ENCODE assay signal across 18 cellular contexts in the genomic region with DNA sequence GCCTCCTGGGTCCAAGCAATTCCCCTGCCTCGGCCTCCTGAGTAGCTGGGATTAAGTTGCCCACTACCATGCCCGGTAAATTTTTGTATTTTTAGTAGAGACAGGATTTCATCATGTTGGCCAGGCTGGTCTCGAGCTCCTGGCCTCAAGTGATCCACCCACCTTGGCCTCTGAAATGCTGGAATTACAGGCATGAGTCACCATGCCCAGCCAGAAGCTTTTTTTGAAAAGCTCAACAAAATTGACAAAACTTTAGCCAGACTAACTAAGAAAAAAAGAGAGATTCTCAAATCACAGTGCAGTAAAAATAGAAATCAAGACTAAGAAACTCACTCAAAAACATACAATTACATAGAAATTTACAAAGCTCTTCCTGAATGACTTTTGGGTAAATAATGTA.
DNase-seq lines count a peak whose midpoint lies in the region; ATAC-seq and TF ChIP-seq lines count a peak whose summit lies in the region.
"Had no signal": no experiment of that assay in that cellular context is flagged by ENCODE, and none has a peak within 500 bp of the region (broad histone marks: within the 10 kb centered on the region; RNA-seq: fewer than 3 reads in every experiment).

No MANE protein-coding gene starts in this region.

- no TSS peak for BruUV-seq in HCT116 (replicated peaks; lab: Mats Ljungman, UMichigan)

- RAD21 ChIA-PET in HCT116 (lab: Charles Lee; ENCODE audit: low non-redundant PET in 1 of 2, low total read pairs in 2 of 2, uncharacterized antibody in 2 of 2, unreplicated experiment in 2 of 2): no interaction called here

- intact Hi-C loops in HCT116 (cut with micrococcal nuclease): no loop called here

- POLR2A ChIA-PET in HCT116 (lab: Charles Lee): no interaction called here
- POLR2A ChIA-PET in RWPE1 (lab: Yijun Ruan, JAX; ENCODE audit: low non-redundant PET): no interaction called here

- H3K4me1 ChIP-seq in HCT116 (ENCODE audit: control insufficient read depth in 1 of 2, insufficient read depth in 2 of 2, low read length in 2 of 2): peaks cover 3 to 5% of the 10 kb centered on the region in 2 experiments; a peak in 3 of 4 replicates

- H3K27ac ChIP-seq in HCT116 (ENCODE audit: low read depth, low read length): no peak overlapping the region
- no peak overlapping the region for H3K27ac ChIP-seq in RWPE1

- H3K4me3 ChIP-seq in HCT116 (replicated peaks in 1 of 2; ENCODE audit: low read depth in 1 of 2, low read length in 2 of 2): no peak overlapping the region
- no peak overlapping the region for H3K4me3 ChIP-seq in astrocyte of the spinal cord (ENCODE audit: low read depth, low read length)
- H3K4me3 ChIP-seq in fibroblast of the aortic adventitia (ENCODE audit: low read depth, low read length): no peak overlapping the region

- TF ChIP-seq CTCF in HCT116 (IDR thresholded peaks at IDR 0.05 in 2 of 3, conservative IDR thresholded peaks at IDR 0.05 in 1 of 3; ENCODE audit: borderline replicate concordance in 1 of 3, insufficient read depth in 1 of 3, low read depth in 2 of 3, low read length in 2 of 3): no peak
- TF ChIP-seq CTCF in astrocyte of the spinal cord (IDR thresholded peaks at IDR 0.05; ENCODE audit: low read depth, low read length): no peak
- no peak for TF ChIP-seq CTCF in fibroblast of the aortic adventitia (IDR thresholded peaks at IDR 0.05; ENCODE audit: insufficient read depth, low read length)
- TF ChIP-seq CTCF in RWPE1 (conservative IDR thresholded peaks at IDR 0.05; ENCODE audit: low read depth): no peak

- H3K79me2 ChIP-seq in HCT116 (ENCODE audit: insufficient read depth, low read length): no peaks in the 10 kb centered on the region

- DNase-seq in HCT116 (ENCODE audit: low read depth, low spot score): no peak
- peak; percentile 15 for DNase-seq in astrocyte of the spinal cord (ENCODE audit: low read depth, low spot score)
- peak; percentile 10 for DNase-seq in fibroblast of the aortic adventitia (ENCODE audit: low read depth)
- DNase-seq in renal cortical epithelial cell (ENCODE audit: low read depth): peak; percentile 18
- no peak for DNase-seq in RWPE1 (ENCODE audit: low spot score)
- no peak for DNase-seq in NK-92 (lab: John Stamatoyannopoulos, UW; ENCODE audit: unreplicated experiment)
- DNase-seq: CD8-positive, alpha-beta memory T cell; DMS79 treated with DMSO at 0.1 percent for 48 hours; GF-D8; GOT3; NCI-H1436; NCI-H2029; NCI-H2171 treated with DMSO at 0.1 percent for 48 hours; NCI-H748 treated with DMSO at 0.1 percent for 48 hours; RPMI8226; SW 1271 had no signal

- no peak overlapping the region for H3K9ac ChIP-seq in HCT116 (ENCODE audit: low read length)

- no peak overlapping the region; the same call in 1 of the 2 replicates for H3K4me2 ChIP-seq in HCT116 (ENCODE audit: low read length)

- no peaks in the 10 kb centered on the region for H3K27me3 ChIP-seq in HCT116 (ENCODE audit: insufficient read depth, low read length)

- no peaks in the 10 kb centered on the region for H3K36me3 ChIP-seq in HCT116 (ENCODE audit: control insufficient read depth in 1 of 2, insufficient read depth in 2 of 2, low read length in 2 of 2)

- in situ Hi-C loops in astrocyte of the spinal cord (cut with HindIII; ENCODE audit: low sequenced_read_pairs): no loop called here

- H4K20me1 ChIP-seq in HCT116 (ENCODE audit: insufficient read depth): no peaks in the 10 kb centered on the region

- no peaks in the 10 kb centered on the region for H3K9me2 ChIP-seq in HCT116 (ENCODE audit: insufficient read depth)

- no peak for ATAC-seq in HCT116
- ATAC-seq in HG02852 (IDR thresholded peaks at IDR 0.05; ENCODE audit: unreplicated experiment): no peak
- ATAC-seq in GM19395 (IDR thresholded peaks at IDR 0.05; ENCODE audit: unreplicated experiment): no peak

- TF ChIP-seq RAD21 in HCT116 (IDR thresholded peaks at IDR 0.05; ENCODE audit: low read depth): no peak

- CTCF ChIA-PET in HCT116 (lab: Charles Lee): no interaction called here
- CTCF ChIA-PET in RWPE1 (lab: Yijun Ruan, JAX): no interaction called here

- H2AFZ ChIP-seq in HCT116 (ENCODE audit: low read depth, low read length, poor library complexity, severe bottlenecking): peak overlapping the region; percentile 79

- H3K9me3 ChIP-seq in HCT116 (ENCODE audit: control insufficient read depth in 1 of 2, insufficient read depth in 1 of 2, low read depth in 1 of 2, low read length in 2 of 2): no peaks in the 10 kb centered on the region

- TF ChIP-seq POLR2A in HCT116 (IDR thresholded peaks at IDR 0.05; ENCODE audit: borderline replicate concordance, extremely low read depth, insufficient read depth, insufficient read length): no peak

TF ChIP-seq in HCT116, 20 proteins besides CTCF, POLR2A, EP300 and RAD21:
- TF ChIP-seq CEBPB (IDR thresholded peaks at IDR 0.05; ENCODE audit: low read depth): 0 out of 2 replicates have a peak, but pooled peaks have one; percentile 17
- TF ChIP-seq, protein P1, sequence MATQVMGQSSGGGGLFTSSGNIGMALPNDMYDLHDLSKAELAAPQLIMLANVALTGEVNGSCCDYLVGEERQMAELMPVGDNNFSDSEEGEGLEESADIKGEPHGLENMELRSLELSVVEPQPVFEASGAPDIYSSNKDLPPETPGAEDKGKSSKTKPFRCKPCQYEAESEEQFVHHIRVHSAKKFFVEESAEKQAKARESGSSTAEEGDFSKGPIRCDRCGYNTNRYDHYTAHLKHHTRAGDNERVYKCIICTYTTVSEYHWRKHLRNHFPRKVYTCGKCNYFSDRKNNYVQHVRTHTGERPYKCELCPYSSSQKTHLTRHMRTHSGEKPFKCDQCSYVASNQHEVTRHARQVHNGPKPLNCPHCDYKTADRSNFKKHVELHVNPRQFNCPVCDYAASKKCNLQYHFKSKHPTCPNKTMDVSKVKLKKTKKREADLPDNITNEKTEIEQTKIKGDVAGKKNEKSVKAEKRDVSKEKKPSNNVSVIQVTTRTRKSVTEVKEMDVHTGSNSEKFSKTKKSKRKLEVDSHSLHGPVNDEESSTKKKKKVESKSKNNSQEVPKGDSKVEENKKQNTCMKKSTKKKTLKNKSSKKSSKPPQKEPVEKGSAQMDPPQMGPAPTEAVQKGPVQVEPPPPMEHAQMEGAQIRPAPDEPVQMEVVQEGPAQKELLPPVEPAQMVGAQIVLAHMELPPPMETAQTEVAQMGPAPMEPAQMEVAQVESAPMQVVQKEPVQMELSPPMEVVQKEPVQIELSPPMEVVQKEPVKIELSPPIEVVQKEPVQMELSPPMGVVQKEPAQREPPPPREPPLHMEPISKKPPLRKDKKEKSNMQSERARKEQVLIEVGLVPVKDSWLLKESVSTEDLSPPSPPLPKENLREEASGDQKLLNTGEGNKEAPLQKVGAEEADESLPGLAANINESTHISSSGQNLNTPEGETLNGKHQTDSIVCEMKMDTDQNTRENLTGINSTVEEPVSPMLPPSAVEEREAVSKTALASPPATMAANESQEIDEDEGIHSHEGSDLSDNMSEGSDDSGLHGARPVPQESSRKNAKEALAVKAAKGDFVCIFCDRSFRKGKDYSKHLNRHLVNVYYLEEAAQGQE (IDR thresholded peaks at IDR 0.05; ENCODE audit: low read depth): no peak
- TF ChIP-seq EGR1 (IDR thresholded peaks at IDR 0.05; ENCODE audit: low read depth): 0 out of 2 replicates have a peak, but pooled peaks have one; percentile 24

Comparison
In these comparisons a context has a peak if more than half of its experiments do, and no peak if none do; other contexts are left out.
1. DNase-seq: peak in astrocyte of the spinal cord (single experiment), fibroblast of the aortic adventitia (single experiment) and renal cortical epithelial cell (single experiment); none in HCT116 (single experiment), RWPE1 (single experiment) and NK-92 (single experiment).